Comparison of ENCODE assay signal across 25 cellular contexts in genomic region chr7:137001041-137001440, GRCh38.
A peak's percentile ranks its signal among the peaks of the same experiment; 100 is the strongest.
DNase-seq lines count a peak whose midpoint lies in the region; ATAC-seq and TF ChIP-seq lines count a peak whose summit lies in the region.
"Had no signal": no experiment of that assay in that cellular context is flagged by ENCODE, and none has a peak within 500 bp of the region (broad histone marks: within the 10 kb centered on the region; RNA-seq: fewer than 3 reads in every experiment).

No MANE protein-coding gene starts in this region.

- H3K27me3 ChIP-seq in adipocyte (replicated peaks; ENCODE audit: control insufficient read depth, insufficient read depth, low read length) (no peaks in the 10 kb centered on the region), transverse colon (no peaks in the 10 kb centered on the region)
- H3K27me3 ChIP-seq: heart left ventricle had no signal

- H3K27ac ChIP-seq in transverse colon, result peak overlapping the region in 3 of 4 donors; percentile 8 to 60 (median 34)
- H3K27ac ChIP-seq: prostate gland, thoracic aorta, WERI-Rb-1 had no signal

- H3K4me1 ChIP-seq in adipocyte (ENCODE audit: control insufficient read depth, insufficient read depth, low read length), result no peaks in the 10 kb centered on the region
- peaks cover 0 to 6% (median 0%) of the 10 kb centered on the region in 4 donors for H3K4me1 ChIP-seq in transverse colon
- H3K4me1 ChIP-seq: prostate gland had no signal

- H3K9me3 ChIP-seq in adipocyte (ENCODE audit: control insufficient read depth, low read length) (no peaks in the 10 kb centered on the region), transverse colon (no peaks in the 10 kb centered on the region)
- H3K9me3 ChIP-seq: heart left ventricle, prostate gland, thoracic aorta had no signal

- TF ChIP-seq CTCF in transverse colon (IDR thresholded peaks at IDR 0.05), result no peak
- TF ChIP-seq CTCF in nephron progenitor cell (IDR thresholded peaks at IDR 0.05), result no peak

- intact Hi-C loops in transverse colon (cut with DNase I; ENCODE audit: low total_unique reads), result no loop called here

- in situ Hi-C loops in transverse colon (cut with MboI; ENCODE audit: low pct_ligation_motif_present in 1 of 4, low pct_unique_long_range_greater_than_20kb in 1 of 4, low sequenced_read_pairs in 3 of 4), result no loop called here

- no peaks in the 10 kb centered on the region for H3K36me3 ChIP-seq in adipocyte (ENCODE audit: control insufficient read depth, insufficient read depth, low read length, severe bottlenecking)
- H3K36me3 ChIP-seq in transverse colon, result no peaks in the 10 kb centered on the region
- H3K36me3 ChIP-seq: heart left ventricle, prostate gland, thoracic aorta, WERI-Rb-1 had no signal

- no peaks in the 10 kb centered on the region for H3K36me3 Mint-ChIP-seq in T-cell
- no peaks in the 10 kb centered on the region for H3K36me3 Mint-ChIP-seq in nephron progenitor cell (ENCODE audit: low read depth)
- H3K36me3 Mint-ChIP-seq: activated naive CD8-positive, alpha-beta T cell; CD14-positive monocyte; natural killer cell; stimulated activated memory B cell treated with anti-CD40 and anti-IgM and Interleukin-4, amounts not matched to agents 10 μg/mL and 1 μg/mL and 100 μg/mL, for 72 hours had no signal

- WGBS in transverse colon (ENCODE audit: low coverage in 1 of 2), 2 donors, result 14 to 31% methylated on average over 2 of the region's 2 CpGs

- TF ChIP-seq POLR2A in transverse colon (IDR thresholded peaks at IDR 0.05), result no peak

- no peak for TF ChIP-seq EP300 in transverse colon (IDR thresholded peaks at IDR 0.05; ENCODE audit: low read depth)

- CTCF ChIA-PET in T-cell (lab: Charles Lee), result no interaction called here

- ATAC-seq in HG03520 (IDR thresholded peaks at IDR 0.05; ENCODE audit: unreplicated experiment), result no peak
- no peak for ATAC-seq in T-cell (replicated peaks in 1 of 4)
- ATAC-seq: activated CD8-positive, alpha-beta T cell treated with anti-CD3 and anti-CD28 coated beads for 36 hours; activated T-cell treated with anti-CD3 and anti-CD28 coated beads, Interleukin-2, amount 50 U/mL, for 4 hours; heart left ventricle; natural killer cell; Right ventricle myocardium inferior; stimulated activated memory B cell treated with anti-CD40 and anti-IgM and Interleukin-4, amounts not matched to agents 10 μg/mL and 1 μg/mL and 100 μg/mL, for 72 hours had no signal

- H3K27ac Mint-ChIP-seq in T-cell (no peak overlapping the region), nephron progenitor cell (no peak overlapping the region)
- H3K27ac Mint-ChIP-seq: activated CD8-positive, alpha-beta T cell treated with anti-CD3 and anti-CD28 coated beads for 36 hours; activated naive CD8-positive, alpha-beta T cell; CD14-positive monocyte; natural killer cell; stimulated activated memory B cell treated with anti-CD40 and anti-IgM and Interleukin-4, amounts not matched to agents 10 μg/mL and 1 μg/mL and 100 μg/mL, for 72 hours; T-helper 1 cell treated with Interleukin-12 subunit alpha and Interleukin-12 subunit beta and Interleukin-4 antibody, amounts not matched to agents 30 μg/mL and 1 μg/mL, for 36 hours had no signal

- H3K4me3 Mint-ChIP-seq in T-cell (no peak overlapping the region), nephron progenitor cell (no peak overlapping the region)
- H3K4me3 Mint-ChIP-seq: activated CD8-positive, alpha-beta T cell treated with anti-CD3 and anti-CD28 coated beads for 36 hours; activated naive CD8-positive, alpha-beta T cell; activated T-cell treated with anti-CD3 and anti-CD28 coated beads, Interleukin-2, amount 50 U/mL, for 4 hours; CD14-positive monocyte; natural killer cell; stimulated activated memory B cell treated with anti-CD40 and anti-IgM and Interleukin-4, amounts not matched to agents 10 μg/mL and 1 μg/mL and 100 μg/mL, for 72 hours; T-helper 1 cell treated with Interleukin-12 subunit alpha and Interleukin-12 subunit beta and Interleukin-4 antibody, amounts not matched to agents 30 μg/mL and 1 μg/mL, for 36 hours had no signal

- DNase-seq in NCI-H82 (lab: John Stamatoyannopoulos, UW), result peak; percentile 5
- no peak for DNase-seq in NCI-H82 treated with DMSO at 0.1 percent for 48 hours (lab: John Stamatoyannopoulos, UW; ENCODE audit: unreplicated experiment)
- DNase-seq in adipocyte (ENCODE audit: low read depth), result peak; percentile 56
- peak; percentile 36 for DNase-seq in iris pigment epithelial cell (ENCODE audit: low read depth)
- no peak for DNase-seq in transverse colon
- no peak for DNase-seq in T-cell
- DNase-seq in nephron progenitor cell, result no peak
- DNase-seq: activated CD8-positive, alpha-beta T cell treated with anti-CD3 and anti-CD28 coated beads for 36 hours; activated T-cell treated with anti-CD3 and anti-CD28 coated beads, Interleukin-2, amount 50 U/mL, for 4 hours; DMS153; heart left ventricle; Karpas-422; natural killer cell; NCI-H146; stimulated activated CD4-positive, alpha-beta T cell treated with anti-CD3 and anti-CD28 coated beads, Interleukin-12 subunit alpha, Interleukin-12 subunit beta, amount 100 ng/mL, for 4 hours; WERI-Rb-1 had no signal

- no peak overlapping the region for H3K9ac ChIP-seq in adipocyte (ENCODE audit: low read length)

- POLR2A ChIA-PET in T-cell (lab: Charles Lee), result no interaction called here

- H3K27me3 Mint-ChIP-seq in T-cell (no peaks in the 10 kb centered on the region), nephron progenitor cell (ENCODE audit: low read depth, poor library complexity) (no peaks in the 10 kb centered on the region)
- H3K27me3 Mint-ChIP-seq: activated CD8-positive, alpha-beta T cell treated with anti-CD3 and anti-CD28 coated beads for 36 hours; activated naive CD8-positive, alpha-beta T cell; stimulated activated memory B cell treated with anti-CD40 and anti-IgM and Interleukin-4, amounts not matched to agents 10 μg/mL and 1 μg/mL and 100 μg/mL, for 72 hours had no signal

- H3K4me1 Mint-ChIP-seq in T-cell (no peaks in the 10 kb centered on the region), nephron progenitor cell (no peaks in the 10 kb centered on the region)
- H3K4me1 Mint-ChIP-seq: CD14-positive monocyte; natural killer cell; stimulated activated memory B cell treated with anti-CD40 and anti-IgM and Interleukin-4, amounts not matched to agents 10 μg/mL and 1 μg/mL and 100 μg/mL, for 72 hours had no signal

- H3K9me3 Mint-ChIP-seq in T-cell (peaks cover 5 to 14% (median 10%) of the 10 kb centered on the region in 3 donors), nephron progenitor cell (no peaks in the 10 kb centered on the region)
- H3K9me3 Mint-ChIP-seq: stimulated activated memory B cell treated with anti-CD40 and anti-IgM and Interleukin-4, amounts not matched to agents 10 μg/mL and 1 μg/mL and 100 μg/mL, for 72 hours; T-helper 1 cell treated with Interleukin-12 subunit alpha and Interleukin-12 subunit beta and Interleukin-4 antibody, amounts not matched to agents 30 μg/mL and 1 μg/mL, for 36 hours had no signal

- H3K4me3 ChIP-seq in adipocyte (ENCODE audit: low read length) (no peak overlapping the region), transverse colon (no peak overlapping the region)
- H3K4me3 ChIP-seq: heart left ventricle, lung, prostate gland, thoracic aorta had no signal

Comparison
In these comparisons a context has a peak if more than half of its experiments do, and no peak if none do; other contexts are left out.
1. DNase-seq: peak in NCI-H82 (single experiment), adipocyte (single experiment) and iris pigment epithelial cell (single experiment); none in NCI-H82 treated with DMSO at 0.1 percent for 48 hours (single experiment), transverse colon (single experiment), T-cell (0 of 34) and nephron progenitor cell (single experiment).